In the genomic region with DNA sequence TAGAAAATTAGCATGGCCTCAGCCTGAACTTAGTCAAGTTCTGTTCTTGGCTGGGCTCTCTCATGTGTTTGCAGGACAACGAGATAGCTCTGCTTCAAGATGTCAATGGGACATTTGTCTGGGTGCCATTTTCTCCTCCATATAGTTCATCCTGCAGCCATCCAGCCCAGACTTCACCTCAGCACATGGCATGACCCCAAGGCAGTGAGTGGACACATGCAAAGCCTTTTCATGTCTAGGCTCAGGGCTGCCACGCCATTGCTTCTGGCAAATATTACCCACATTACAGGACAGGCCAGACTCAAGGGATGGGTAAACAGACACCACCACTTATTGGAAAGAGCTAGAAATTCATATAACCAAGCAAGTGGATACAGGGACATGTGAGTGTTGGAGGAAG, we compare ENCODE assay signal across 27 cellular contexts. TPM values are rescaled to one million over a fixed set of nuclear protein-coding genes. Genes with fewer than 3 reads are reported as not detected.
"Had no signal": no experiment of that assay in that cellular context is flagged by ENCODE, and none has a peak within 500 bp of the region (broad histone marks: within the 10 kb centered on the region; RNA-seq: fewer than 3 reads in every experiment).

No MANE protein-coding gene starts in this region.

- H3K4me3 ChIP-seq: ascending aorta, breast epithelium, cardiac muscle cell, colonic mucosa had no signal

- H3K27ac Mint-ChIP-seq: activated B cell treated with CpG ODN at 0.5 μM for 24 hours; activated CD8-positive, alpha-beta T cell treated with anti-CD3 and anti-CD28 coated beads for 36 hours; activated naive CD4-positive, alpha-beta T cell treated with anti-CD3 and anti-CD28 coated beads for 36 hours; activated naive CD4-positive, alpha-beta T cell treated with anti-CD3 and anti-CD28 coated beads, Interleukin-2, amount 50 U/mL, for 24 hours; activated naive CD8-positive, alpha-beta T cell treated with anti-CD3 and anti-CD28 coated beads for 36 hours; activated naive CD8-positive, alpha-beta T cell treated with anti-CD3 and anti-CD28 coated beads, Interleukin-2, amount 50 U/mL, for 24 hours; activated T-helper 1 cell treated with anti-CD3 and anti-CD28 coated beads, Interleukin-12 subunit alpha, Interleukin-12 subunit beta, Interleukin-2, Interleukin-4 antibody, amounts not matched to agents 30 ng/mL and 10 ng/mL and 1 ng/mL, durations not matched to agents 14 hours and 24 hours and 36 hours; activated T-helper 2 cell treated with anti-CD3 and anti-CD28 coated beads, Interferon-gamma antibody, Interleukin-2, Interleukin-4, amounts not matched to agents 10 μg/mL and 5 μg/mL and 100 μg/mL, durations not matched to agents 14 hours and 24 hours and 36 hours; brain had no signal

- H3K4me1 Mint-ChIP-seq: activated B cell treated with CpG ODN at 0.5 μM for 24 hours; activated naive CD4-positive, alpha-beta T cell treated with anti-CD3 and anti-CD28 coated beads, Interleukin-2, amount 50 U/mL, for 24 hours; activated naive CD8-positive, alpha-beta T cell treated with anti-CD3 and anti-CD28 coated beads for 36 hours; activated naive CD8-positive, alpha-beta T cell treated with anti-CD3 and anti-CD28 coated beads, Interleukin-2, amount 50 U/mL, for 24 hours; brain had no signal

- H3K27ac ChIP-seq: ascending aorta, breast epithelium, cardiac muscle cell, colonic mucosa, WERI-Rb-1 had no signal

- H3K36me3 Mint-ChIP-seq: activated naive CD4-positive, alpha-beta T cell treated with anti-CD3 and anti-CD28 coated beads, Interleukin-2, amount 50 U/mL, for 24 hours; activated naive CD8-positive, alpha-beta T cell treated with anti-CD3 and anti-CD28 coated beads for 36 hours; brain had no signal

- DNase-seq: activated B cell treated with CpG ODN at 0.5 μM for 24 hours; activated CD4-positive, alpha-beta T cell treated with anti-CD3 and anti-CD28 coated beads for 48 hours; activated CD4-positive, alpha-beta T cell treated with anti-CD3 and anti-CD28 coated beads, Interleukin-2, amount 50 U/mL, for 1 hour; activated CD4-positive, alpha-beta T cell treated with anti-CD3 and anti-CD28 coated beads, Interleukin-2, amount 50 U/mL, for 48 hours; activated CD8-positive, alpha-beta memory T cell treated with anti-CD3 and anti-CD28 coated beads for 24 hours; activated CD8-positive, alpha-beta T cell treated with anti-CD3 and anti-CD28 coated beads for 36 hours; activated effector memory CD4-positive, alpha-beta T cell treated with anti-CD3 and anti-CD28 coated beads, Interleukin-2, amount 50 U/mL, for 16 hours; activated naive CD4-positive, alpha-beta T cell treated with anti-CD3 and anti-CD28 coated beads for 36 hours; activated naive CD8-positive, alpha-beta T cell treated with anti-CD3 and anti-CD28 coated beads for 36 hours; activated naive CD8-positive, alpha-beta T cell treated with anti-CD3 and anti-CD28 coated beads, Interleukin-2, amount 50 U/mL, for 24 hours; activated T-cell treated with anti-CD3 and anti-CD28 coated beads, Interleukin-2, amount 50 U/mL, for 1 hour; activated T-cell treated with anti-CD3 and anti-CD28 coated beads, Interleukin-2, amount 50 U/mL, for 48 hours; central memory CD4-positive, alpha-beta T cell; cerebellar nuclear complex; colonic mucosa; effector CD8-positive, alpha-beta T cell; foreskin fibroblast; head of caudate nucleus; T-helper 2 cell; WERI-Rb-1 had no signal

- H3K27me3 Mint-ChIP-seq: activated B cell treated with CpG ODN at 0.5 μM for 24 hours; activated CD8-positive, alpha-beta T cell treated with anti-CD3 and anti-CD28 coated beads for 36 hours; brain had no signal

- H3K9me3 ChIP-seq: ascending aorta, breast epithelium, colonic mucosa had no signal

- H3K4me1 ChIP-seq: ascending aorta, breast epithelium, colonic mucosa had no signal

- H3K9me3 Mint-ChIP-seq: activated B cell treated with CpG ODN at 0.5 μM for 24 hours; activated CD8-positive, alpha-beta T cell treated with anti-CD3 and anti-CD28 coated beads for 36 hours; activated naive CD4-positive, alpha-beta T cell treated with anti-CD3 and anti-CD28 coated beads for 36 hours; activated naive CD4-positive, alpha-beta T cell treated with anti-CD3 and anti-CD28 coated beads, Interleukin-2, amount 50 U/mL, for 24 hours; activated naive CD8-positive, alpha-beta T cell treated with anti-CD3 and anti-CD28 coated beads for 36 hours; activated T-helper 1 cell treated with anti-CD3 and anti-CD28 coated beads, Interleukin-12 subunit alpha, Interleukin-12 subunit beta, Interleukin-2, Interleukin-4 antibody, amounts not matched to agents 30 ng/mL and 10 ng/mL and 1 ng/mL, durations not matched to agents 14 hours and 24 hours and 36 hours; activated T-helper 2 cell treated with anti-CD3 and anti-CD28 coated beads, Interferon-gamma antibody, Interleukin-2, Interleukin-4, amounts not matched to agents 10 μg/mL and 5 μg/mL and 100 μg/mL, durations not matched to agents 14 hours and 24 hours and 36 hours had no signal

- H3K27me3 ChIP-seq: ascending aorta, breast epithelium, cardiac muscle cell, colonic mucosa had no signal

- H3K36me3 ChIP-seq: breast epithelium, cardiac muscle cell, colonic mucosa, WERI-Rb-1 had no signal

- H3K4me3 Mint-ChIP-seq: activated B cell treated with CpG ODN at 0.5 μM for 24 hours; activated CD8-positive, alpha-beta T cell treated with anti-CD3 and anti-CD28 coated beads for 36 hours; activated naive CD4-positive, alpha-beta T cell treated with anti-CD3 and anti-CD28 coated beads for 36 hours; activated naive CD4-positive, alpha-beta T cell treated with anti-CD3 and anti-CD28 coated beads, Interleukin-2, amount 50 U/mL, for 24 hours; activated naive CD8-positive, alpha-beta T cell treated with anti-CD3 and anti-CD28 coated beads for 36 hours; activated naive CD8-positive, alpha-beta T cell treated with anti-CD3 and anti-CD28 coated beads, Interleukin-2, amount 50 U/mL, for 24 hours; activated T-helper 1 cell treated with anti-CD3 and anti-CD28 coated beads, Interleukin-12 subunit alpha, Interleukin-12 subunit beta, Interleukin-2, Interleukin-4 antibody, amounts not matched to agents 30 ng/mL and 10 ng/mL and 1 ng/mL, durations not matched to agents 14 hours and 24 hours and 36 hours; brain had no signal

RNA-seq across cellular contexts. Expression of a gene that starts 9.3 kb away (rescaled TPM):
- total RNA-seq: activated B cell treated with CpG ODN at 0.5 μM for 24 hours had no signal
